Comparison of ENCODE assay signal across 8 cellular contexts in genomic region chr1:44783697-44784093, GRCh38. TPM values are rescaled to one million over a fixed set of nuclear protein-coding genes. Genes with fewer than 3 reads are reported as not detected.
DNase-seq lines count a peak whose midpoint lies in the region; ATAC-seq and TF ChIP-seq lines count a peak whose summit lies in the region.

No MANE protein-coding gene starts in this region.

- H3F3A ChIP-seq in SK-N-SH (replicated peaks; ENCODE audit: insufficient read depth), result peaks cover 35% of the 10 kb centered on the region

- no peak overlapping the region for H3K27ac ChIP-seq in left lung
- peak overlapping the region; percentile 34 to 44 for H3K27ac ChIP-seq in thoracic aorta
- no peak overlapping the region for H3K27ac ChIP-seq in SK-N-SH (ENCODE audit: low read depth in 2 of 2, low read length in 1 of 2)

- CTCF ChIA-PET in SK-N-SH (lab: Yijun Ruan, JAX), result interaction anchor here (0.7 to 1.2 kb wide), 5 partner anchors 8 to 68 kb away, joined by 3 to 4 read pairs (median 3); partner anchors contain the start of genes PLK3 and RPS8

- peaks cover 9% of the 10 kb centered on the region; the same call in 1 of the 2 replicates for H3K79me2 ChIP-seq in SK-N-SH (ENCODE audit: insufficient read depth)

- no peaks in the 10 kb centered on the region for H3K9me3 Mint-ChIP-seq in activated naive CD8-positive, alpha-beta T cell treated with anti-CD3 and anti-CD28 coated beads for 36 hours

- DNase-seq in activated CD8-positive, alpha-beta memory T cell treated with anti-CD3 and anti-CD28 coated beads, Interleukin-2, amount 50 U/mL, for 48 hours, result peak; percentile 60
- DNase-seq in activated CD8-positive, alpha-beta memory T cell treated with anti-CD3 and anti-CD28 coated beads for 24 hours, result no peak
- DNase-seq in activated naive CD8-positive, alpha-beta T cell treated with anti-CD3 and anti-CD28 coated beads for 36 hours, result no peak
- DNase-seq in left lung (no peak), thoracic aorta (ENCODE audit: low spot score) (no peak), SK-N-SH (no peak), HAP-1 (ENCODE audit: low spot score in 2 of 2) (no peak)

- ATAC-seq in left lung, result peak; percentile 6
- ATAC-seq in thoracic aorta (ENCODE audit: insufficient number of reproducible peaks, low FRiP score, low read depth), result no peak
- ATAC-seq in GM21381 (IDR thresholded peaks at IDR 0.05; ENCODE audit: unreplicated experiment), result no peak

- H4K20me1 ChIP-seq in SK-N-SH (ENCODE audit: insufficient read depth), result peaks cover 13% of the 10 kb centered on the region

- H3K4me2 ChIP-seq in SK-N-SH, result no peak overlapping the region

- H3K9me2 ChIP-seq in SK-N-SH, result no peaks in the 10 kb centered on the region

- intact Hi-C loops in left lung (cut with DNase I), result loop anchor here in 1 of 2 donors (10.0 kb wide), 1 partner anchor 71 kb away; no protein-coding TSS in a partner anchor

- H3K4me1 ChIP-seq in left lung (peaks cover 16 to 41% of the 10 kb centered on the region in 2 donors), thoracic aorta (ENCODE audit: control insufficient read depth in 1 of 2, low read depth in 2 of 2) (peaks cover 12 to 30% of the 10 kb centered on the region in 2 donors), SK-N-SH (ENCODE audit: control insufficient read depth in 1 of 2, insufficient read depth in 2 of 2, low read depth in 1 of 2, low read length in 1 of 2) (peaks cover 0 to 5% of the 10 kb centered on the region in 2 experiments; a peak in 1 of 4 replicates), HAP-1 (peaks cover 10% of the 10 kb centered on the region)

- H3K27me3 ChIP-seq in left lung (peaks cover 0 to 9% of the 10 kb centered on the region in 2 donors), thoracic aorta (replicated peaks; ENCODE audit: insufficient read depth) (no peaks in the 10 kb centered on the region), SK-N-SH (ENCODE audit: insufficient read depth) (no peaks in the 10 kb centered on the region), HAP-1 (ENCODE audit: low read depth) (no peaks in the 10 kb centered on the region)

- no peak overlapping the region for H3K9ac ChIP-seq in SK-N-SH

- TF ChIP-seq CTCF in left lung (IDR thresholded peaks at IDR 0.05) (no peak), thoracic aorta (IDR thresholded peaks at IDR 0.05) (no peak), SK-N-SH (IDR thresholded peaks at IDR 0.05) (no peak)

- H3K9me3 ChIP-seq in left lung, result no peaks in the 10 kb centered on the region
- no peaks in the 10 kb centered on the region for H3K9me3 ChIP-seq in thoracic aorta
- no peaks in the 10 kb centered on the region for H3K9me3 ChIP-seq in SK-N-SH
- H3K9me3 ChIP-seq in HAP-1, result no peaks in the 10 kb centered on the region

- peaks cover 38% of the 10 kb centered on the region for H3K4me1 Mint-ChIP-seq in activated naive CD8-positive, alpha-beta T cell treated with anti-CD3 and anti-CD28 coated beads for 36 hours

- H3K4me3 ChIP-seq in left lung, result peak overlapping the region; percentile 35 to 38
- peak overlapping the region; percentile 74 for H3K4me3 ChIP-seq in thoracic aorta
- H3K4me3 ChIP-seq in SK-N-SH (ENCODE audit: low read depth in 2 of 2, low read length in 1 of 2), result no peak overlapping the region
- no peak overlapping the region for H3K4me3 ChIP-seq in HAP-1

- peak overlapping the region; percentile 71 for H3K27ac Mint-ChIP-seq in activated naive CD8-positive, alpha-beta T cell treated with anti-CD3 and anti-CD28 coated beads for 36 hours

- H3K4me3 Mint-ChIP-seq in activated naive CD8-positive, alpha-beta T cell treated with anti-CD3 and anti-CD28 coated beads for 36 hours, result peak overlapping the region; percentile 68

- POLR2A ChIA-PET in SK-N-SH (lab: Yijun Ruan, JAX), result interaction anchor here (1.3 to 2.3 kb wide), 2 partner anchors 8 to 25 kb away, joined by 7 to 10 read pairs; partner anchors contain the start of genes BTBD19 and RPS8

- 84% methylated on average over 8 of the region's 8 CpGs for WGBS in SK-N-SH (ENCODE audit: low lambda C conversion rate)

- peaks cover 0 to 36% of the 10 kb centered on the region in 2 donors for H3K36me3 ChIP-seq in left lung
- peaks cover 11% of the 10 kb centered on the region for H3K36me3 ChIP-seq in thoracic aorta
- peaks cover 6 to 31% of the 10 kb centered on the region in 2 experiments for H3K36me3 ChIP-seq in SK-N-SH (replicated peaks in 1 of 2; ENCODE audit: control insufficient read depth in 1 of 2, insufficient read depth in 2 of 2, low read length in 1 of 2)
- H3K36me3 ChIP-seq in HAP-1 (replicated peaks), result peaks cover 31% of the 10 kb centered on the region

- no peak for TF ChIP-seq EP300 in SK-N-SH (IDR thresholded peaks at IDR 0.05; ENCODE audit: borderline replicate concordance in 1 of 2, low read depth in 1 of 2, low read length in 1 of 2)

- no peak for TF ChIP-seq RAD21 in SK-N-SH (IDR thresholded peaks at IDR 0.05; ENCODE audit: low read length)

- in situ Hi-C loops in HAP-1 (cut with MboI; ENCODE audit: low sequenced_read_pairs), result no loop called here

- H3K36me3 Mint-ChIP-seq in activated naive CD8-positive, alpha-beta T cell treated with anti-CD3 and anti-CD28 coated beads for 36 hours, result peaks cover 38% of the 10 kb centered on the region

- H2AFZ ChIP-seq in SK-N-SH (ENCODE audit: low read depth), result no peak overlapping the region

- no peaks in the 10 kb centered on the region for H3K27me3 Mint-ChIP-seq in activated naive CD8-positive, alpha-beta T cell treated with anti-CD3 and anti-CD28 coated beads for 36 hours

TF ChIP-seq in SK-N-SH, 30 proteins besides CTCF, POLR2A, EP300 and RAD21:
- TF ChIP-seq SMC3 (IDR thresholded peaks at IDR 0.05; ENCODE audit: low read depth, low read length), result no peak
- TF ChIP-seq SIN3A (IDR thresholded peaks at IDR 0.05; ENCODE audit: borderline replicate concordance, low read depth, low read length), result no peak
- TF ChIP-seq, protein P1, sequence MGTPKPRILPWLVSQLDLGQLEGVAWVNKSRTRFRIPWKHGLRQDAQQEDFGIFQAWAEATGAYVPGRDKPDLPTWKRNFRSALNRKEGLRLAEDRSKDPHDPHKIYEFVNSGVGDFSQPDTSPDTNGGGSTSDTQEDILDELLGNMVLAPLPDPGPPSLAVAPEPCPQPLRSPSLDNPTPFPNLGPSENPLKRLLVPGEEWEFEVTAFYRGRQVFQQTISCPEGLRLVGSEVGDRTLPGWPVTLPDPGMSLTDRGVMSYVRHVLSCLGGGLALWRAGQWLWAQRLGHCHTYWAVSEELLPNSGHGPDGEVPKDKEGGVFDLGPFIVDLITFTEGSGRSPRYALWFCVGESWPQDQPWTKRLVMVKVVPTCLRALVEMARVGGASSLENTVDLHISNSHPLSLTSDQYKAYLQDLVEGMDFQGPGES (IDR thresholded peaks at IDR 0.05; ENCODE audit: low read depth, low read length), result no peak
- TF ChIP-seq ELF1 (IDR thresholded peaks at IDR 0.05), result no peak
- no peak for TF ChIP-seq MAX (IDR thresholded peaks at IDR 0.05; ENCODE audit: low read depth)
- no peak for TF ChIP-seq NRF1 (IDR thresholded peaks at IDR 0.05; ENCODE audit: low read depth, low read length)
- no peak for TF ChIP-seq USF2 (IDR thresholded peaks at IDR 0.05; ENCODE audit: borderline replicate concordance, low read depth, low read length)

RNA-seq across cellular contexts. Expression of gene BEST4, which starts 4.3 kb away (rescaled TPM):
- total RNA-seq in activated naive CD8-positive, alpha-beta T cell treated with anti-CD3 and anti-CD28 coated beads for 36 hours, result 1 to 10 TPM; 1.5 to 1.8 TPM
- total RNA-seq in left lung, result under 1 TPM; 0.23 to 0.52 TPM
- total RNA-seq in thoracic aorta, result 1 to 10 TPM in 1 of 2 donors, not detected in 1; 4.1 TPM
- 0.08 and 0.12 TPM in 2 replicates for polyA plus RNA-seq in SK-N-SH (2012; rRNA removed)
- polyA plus RNA-seq in SK-N-SH (2012; cell fraction: cytosol; rRNA removed), result 0.01 and 0.06 TPM in 2 replicates
- polyA plus RNA-seq in SK-N-SH (2012; cell fraction: nucleus; rRNA removed), result 0.89 and 1.4 TPM in 2 replicates

RNA-seq across cellular contexts. Expression of gene RPS8, which starts 8.4 kb away (rescaled TPM):
- 1,000 to 10,000 TPM; 2,658 to 2,665 TPM for total RNA-seq in activated naive CD8-positive, alpha-beta T cell treated with anti-CD3 and anti-CD28 coated beads for 36 hours
- total RNA-seq in left lung, result 1,000 to 10,000 TPM; 1,533 to 1,553 TPM
- 1,000 to 10,000 TPM; 1,019 to 1,075 TPM for total RNA-seq in thoracic aorta
- 3,303 and 3,363 TPM in 2 replicates for polyA plus RNA-seq in SK-N-SH (2012; rRNA removed)
- polyA plus RNA-seq in SK-N-SH (2012; cell fraction: cytosol; rRNA removed), result 3,525 and 3,641 TPM in 2 replicates
- polyA plus RNA-seq in SK-N-SH (2012; cell fraction: nucleus; rRNA removed), result 887 and 945 TPM in 2 replicates

RNA-seq across cellular contexts. Expression of gene PLK3, which starts 16.5 kb away (rescaled TPM):
- total RNA-seq in activated naive CD8-positive, alpha-beta T cell treated with anti-CD3 and anti-CD28 coated beads for 36 hours, result 10 to 100 TPM; 53.3 to 57.1 TPM
- total RNA-seq in left lung (10 to 100 TPM; 33.0 to 47.2 TPM), thoracic aorta (100 to 1,000 TPM; 103 to 142 TPM)
- polyA plus RNA-seq in SK-N-SH (2012; rRNA removed), result 68.3 and 82.8 TPM in 2 replicates
- polyA plus RNA-seq in SK-N-SH (2012; cell fraction: cytosol; rRNA removed), result 26.5 and 37.1 TPM in 2 replicates
- polyA plus RNA-seq in SK-N-SH (2012; cell fraction: nucleus; rRNA removed), result 295 and 317 TPM in 2 replicates

RNA-seq across cellular contexts. Expression of gene DYNLT4, which starts 23.5 kb away (rescaled TPM):
- total RNA-seq in activated naive CD8-positive, alpha-beta T cell treated with anti-CD3 and anti-CD28 coated beads for 36 hours, result 1 to 10 TPM in 1 of 2 experiments, under 1 TPM in 1; 0.70 to 1.0 TPM
- total RNA-seq in left lung, result 1 to 10 TPM in 1 of 2 donors, not detected in 1; 1.6 TPM
- not detected for total RNA-seq in thoracic aorta
- 0.37 and 0.61 TPM in 2 replicates for polyA plus RNA-seq in SK-N-SH (2012; rRNA removed)
- polyA plus RNA-seq in SK-N-SH (2012; cell fraction: cytosol; rRNA removed), result 0.15 and 0.29 TPM in 2 replicates
- polyA plus RNA-seq in SK-N-SH (2012; cell fraction: nucleus; rRNA removed), result 1.4 and 3.2 TPM in 2 replicates

RNA-seq across cellular contexts. Expression of gene BTBD19, which starts 24.6 kb away (rescaled TPM):
- total RNA-seq in activated naive CD8-positive, alpha-beta T cell treated with anti-CD3 and anti-CD28 coated beads for 36 hours, result 1 to 10 TPM; 6.0 to 8.1 TPM
- 10 to 100 TPM; 15.3 to 19.7 TPM for total RNA-seq in left lung
- total RNA-seq in thoracic aorta, result 10 to 100 TPM; 18.8 to 53.6 TPM
- 36.9 and 37.9 TPM in 2 replicates for polyA plus RNA-seq in SK-N-SH (2012; rRNA removed)
- polyA plus RNA-seq in SK-N-SH (2012; cell fraction: cytosol; rRNA removed), result 7.5 and 10.1 TPM in 2 replicates
- polyA plus RNA-seq in SK-N-SH (2012; cell fraction: nucleus; rRNA removed), result 265 and 277 TPM in 2 replicates

Comparison
In these comparisons a context has a peak if more than half of its experiments do, and no peak if none do; other contexts are left out.
1. H3K27ac ChIP-seq: peak in thoracic aorta (2 of 2); none in left lung (0 of 2) and SK-N-SH (0 of 2).
2. H3K4me3 ChIP-seq: peak in left lung (2 of 2) and thoracic aorta (single experiment); none in SK-N-SH (0 of 2) and HAP-1 (single experiment).